ENCODE assay signal across 31 cellular contexts in genomic region chr1:50915621-50916020, GRCh38.
"Had no signal": no experiment of that assay in that cellular context is flagged by ENCODE, and none has a peak within 500 bp of the region (broad histone marks: within the 10 kb centered on the region; RNA-seq: fewer than 3 reads in every experiment).

No MANE protein-coding gene starts in this region.

- H3K36me3 ChIP-seq: ascending aorta, breast epithelium, cardiac muscle cell, colonic mucosa had no signal

- FAIRE-seq: endometrium, endothelial cell of umbilical vein, frontal cortex had no signal

- H3K27ac Mint-ChIP-seq: activated CD4-positive, alpha-beta memory T cell treated with anti-CD3 and anti-CD28 coated beads for 36 hours; activated CD4-positive, alpha-beta T cell treated with anti-CD3 and anti-CD28 coated beads for 36 hours; activated CD4-positive, alpha-beta T cell treated with anti-CD3 and anti-CD28 coated beads, Interleukin-2, amount 10 ng/mL, durations not matched to agents 24 days and 14 days; activated naive CD4-positive, alpha-beta T cell treated with anti-CD3 and anti-CD28 coated beads, Interleukin-2, amount 50 U/mL, for 72 hours; activated naive CD8-positive, alpha-beta T cell treated with anti-CD3 and anti-CD28 coated beads, Interleukin-2, amount 10 ng/mL, durations not matched to agents 7 days and 5 days; activated T-cell treated with anti-CD3 and anti-CD28 coated beads, Interleukin-2, amount 50 U/mL, for 24 hours; activated T-cell treated with anti-CD3 and anti-CD28 coated beads, Interleukin-2, amount 50 U/mL, for 72 hours; brain; T-helper 2 cell treated with Interferon-gamma antibody and Interleukin-4, amounts not matched to agents 5 μg/mL and 100 μg/mL, for 36 hours had no signal

- H3K27me3 Mint-ChIP-seq: activated CD4-positive, alpha-beta memory T cell treated with anti-CD3 and anti-CD28 coated beads for 36 hours; activated CD4-positive, alpha-beta T cell treated with anti-CD3 and anti-CD28 coated beads for 36 hours; activated CD4-positive, alpha-beta T cell treated with anti-CD3 and anti-CD28 coated beads, Interleukin-2, amount 10 ng/mL, durations not matched to agents 24 days and 14 days; activated naive CD4-positive, alpha-beta T cell treated with anti-CD3 and anti-CD28 coated beads, Interleukin-2, amount 10 ng/mL, durations not matched to agents 7 days and 5 days; activated naive CD8-positive, alpha-beta T cell treated with anti-CD3 and anti-CD28 coated beads, Interleukin-2, amount 10 ng/mL, durations not matched to agents 7 days and 5 days; activated T-cell treated with anti-CD3 and anti-CD28 coated beads, Interleukin-2, amount 50 U/mL, for 24 hours; brain; T-helper 17 cell had no signal

- H3K4me1 ChIP-seq: ascending aorta, breast epithelium, colonic mucosa had no signal

- H3K9me3 ChIP-seq: ascending aorta, colonic mucosa had no signal

- H3K4me3 Mint-ChIP-seq: activated CD4-positive, alpha-beta memory T cell treated with anti-CD3 and anti-CD28 coated beads for 36 hours; activated CD4-positive, alpha-beta T cell treated with anti-CD3 and anti-CD28 coated beads for 36 hours; activated CD4-positive, alpha-beta T cell treated with anti-CD3 and anti-CD28 coated beads, Interleukin-2, amount 10 ng/mL, durations not matched to agents 24 days and 14 days; activated naive CD4-positive, alpha-beta T cell treated with anti-CD3 and anti-CD28 coated beads, Interleukin-2, amount 10 ng/mL, durations not matched to agents 7 days and 5 days; activated naive CD8-positive, alpha-beta T cell treated with anti-CD3 and anti-CD28 coated beads, Interleukin-2, amount 10 ng/mL, durations not matched to agents 7 days and 5 days; activated T-cell treated with anti-CD3 and anti-CD28 coated beads, Interleukin-2, amount 50 U/mL, for 24 hours; activated T-cell treated with anti-CD3 and anti-CD28 coated beads, Interleukin-2, amount 50 U/mL, for 72 hours; brain; T-helper 17 cell; T-helper 2 cell treated with Interferon-gamma antibody and Interleukin-4, amounts not matched to agents 5 μg/mL and 100 μg/mL, for 36 hours had no signal

- H3K4me1 Mint-ChIP-seq: activated CD4-positive, alpha-beta T cell treated with anti-CD3 and anti-CD28 coated beads, Interleukin-2, amount 10 ng/mL, durations not matched to agents 24 days and 14 days; activated naive CD4-positive, alpha-beta T cell treated with anti-CD3 and anti-CD28 coated beads, Interleukin-2, amount 10 ng/mL, durations not matched to agents 7 days and 5 days; brain had no signal

- DNase-seq: activated CD4-positive, alpha-beta memory T cell treated with anti-CD3 and anti-CD28 coated beads for 36 hours; activated CD4-positive, alpha-beta T cell treated with anti-CD3 and anti-CD28 coated beads for 36 hours; activated CD4-positive, alpha-beta T cell treated with anti-CD3 and anti-CD28 coated beads, Interleukin-2, amount 10 ng/mL, durations not matched to agents 24 days and 14 days; activated CD4-positive, CD25-positive, alpha-beta regulatory T cell; activated CD4-positive, CD25-positive, alpha-beta regulatory T cell treated with anti-CD3 and anti-CD28 coated beads, Interleukin-2, amount 50 U/mL, for 72 hours; activated CD8-positive, alpha-beta memory T cell treated with anti-CD3 and anti-CD28 coated beads, Interleukin-2, amount 50 U/mL, for 48 hours; activated gamma-delta T cell; activated naive CD4-positive, alpha-beta T cell; activated naive CD4-positive, alpha-beta T cell treated with anti-CD3 and anti-CD28 coated beads, Interleukin-2, amount 10 ng/mL, durations not matched to agents 7 days and 5 days; activated naive CD8-positive, alpha-beta T cell treated with anti-CD3 and anti-CD28 coated beads, Interleukin-2, amount 10 ng/mL, durations not matched to agents 7 days and 5 days; activated T-cell treated with anti-CD3 and anti-CD28 coated beads for 4 hours; activated T-cell treated with anti-CD3 and anti-CD28 coated beads, Interleukin-2, amount 50 U/mL, for 24 hours; activated T-cell treated with anti-CD3 and anti-CD28 coated beads, Interleukin-2, amount 50 U/mL, for 72 hours; central memory CD4-positive, alpha-beta T cell; cerebellar nuclear complex; colonic mucosa; effector CD8-positive, alpha-beta T cell; foreskin fibroblast; head of caudate nucleus; T-helper 17 cell; T1000 had no signal

- H3K9me3 Mint-ChIP-seq: activated CD4-positive, alpha-beta memory T cell treated with anti-CD3 and anti-CD28 coated beads for 36 hours; activated CD4-positive, alpha-beta T cell treated with anti-CD3 and anti-CD28 coated beads, Interleukin-2, amount 10 ng/mL, durations not matched to agents 24 days and 14 days; activated naive CD4-positive, alpha-beta T cell treated with anti-CD3 and anti-CD28 coated beads, Interleukin-2, amount 10 ng/mL, durations not matched to agents 7 days and 5 days; activated naive CD4-positive, alpha-beta T cell treated with anti-CD3 and anti-CD28 coated beads, Interleukin-2, amount 50 U/mL, for 72 hours; activated naive CD8-positive, alpha-beta T cell treated with anti-CD3 and anti-CD28 coated beads, Interleukin-2, amount 10 ng/mL, durations not matched to agents 7 days and 5 days; activated T-cell treated with anti-CD3 and anti-CD28 coated beads, Interleukin-2, amount 50 U/mL, for 24 hours; activated T-cell treated with anti-CD3 and anti-CD28 coated beads, Interleukin-2, amount 50 U/mL, for 72 hours had no signal

- H3K36me3 Mint-ChIP-seq: activated naive CD4-positive, alpha-beta T cell treated with anti-CD3 and anti-CD28 coated beads, Interleukin-2, amount 50 U/mL, for 72 hours had no signal

- H3K27me3 ChIP-seq: ascending aorta, breast epithelium, cardiac muscle cell, colonic mucosa had no signal

- H3K27ac ChIP-seq: ascending aorta, breast epithelium, cardiac muscle cell, colonic mucosa, epithelial cell of prostate had no signal

- H3K4me3 ChIP-seq: ascending aorta, breast epithelium, cardiac muscle cell, colonic mucosa had no signal

- ATAC-seq: activated CD4-positive, alpha-beta T cell treated with anti-CD3 and anti-CD28 coated beads for 36 hours; activated naive CD4-positive, alpha-beta T cell treated with anti-CD3 and anti-CD28 coated beads, Interleukin-2, amount 50 U/mL, for 72 hours; activated T-cell treated with anti-CD3 and anti-CD28 coated beads, Interleukin-2, amount 50 U/mL, for 72 hours; T-helper 17 cell had no signal
